ENCODE assay signal across 16 cellular contexts in genomic region chr14:99968156-99968920, GRCh38.
DNase-seq lines count a peak whose midpoint lies in the region; ATAC-seq and TF ChIP-seq lines count a peak whose summit lies in the region.
"Had no signal": no experiment of that assay in that cellular context is flagged by ENCODE, and none has a peak within 500 bp of the region (broad histone marks: within the 10 kb centered on the region; RNA-seq: fewer than 3 reads in every experiment).

No MANE protein-coding gene starts in this region.

- H3K27ac Mint-ChIP-seq in mesothelial cell of epicardium = peak overlapping the region; percentile 4
- H3K27ac Mint-ChIP-seq: IgD-negative memory B cell had no signal

- H3K9me3 ChIP-seq in mammary epithelial cell (replicated peaks; ENCODE audit: insufficient read depth, low read length) = no peaks in the 10 kb centered on the region
- no peaks in the 10 kb centered on the region for H3K9me3 ChIP-seq in tibial nerve
- H3K9me3 ChIP-seq: sigmoid colon, upper lobe of right lung had no signal

- ATAC-seq in HG03280 (IDR thresholded peaks at IDR 0.05; ENCODE audit: unreplicated experiment) = no peak
- ATAC-seq: upper lobe of right lung had no signal

- BruUV-seq in mammary epithelial cell (replicated peaks; lab: Mats Ljungman, UMichigan) = no TSS peak

- intact Hi-C loops in mammary epithelial cell (cut with micrococcal nuclease) = no loop called here

- in situ Hi-C loops in mammary epithelial cell (cut with MboI; ENCODE audit: low sequenced_read_pairs in 2 of 2) = no loop called here

- H2AFZ ChIP-seq in mammary epithelial cell (ENCODE audit: low read depth, low read length) = no peak overlapping the region

- no peak overlapping the region for H3K4me3 Mint-ChIP-seq in mesothelial cell of epicardium

- no peak for TF ChIP-seq POLR2A in tibial nerve (IDR thresholded peaks at IDR 0.05)

- CTCF ChIA-PET in mammary epithelial cell (lab: Charles Lee; ENCODE audit: low non-redundant PET) = no interaction called here

- peaks cover 6% of the 10 kb centered on the region for H3K36me3 Mint-ChIP-seq in mesothelial cell of epicardium
- H3K36me3 Mint-ChIP-seq: IgD-negative memory B cell had no signal

- H3K27me3 Mint-ChIP-seq in mesothelial cell of epicardium (ENCODE audit: low read depth) = no peaks in the 10 kb centered on the region

- no peaks in the 10 kb centered on the region for H4K20me1 ChIP-seq in mammary epithelial cell (ENCODE audit: insufficient read depth, low read length)

- TF ChIP-seq CTCF in AG09309 (IDR thresholded peaks at IDR 0.05; ENCODE audit: control insufficient read depth, insufficient read depth, low read depth, low read length, missing control alignments) (no peak), mammary epithelial cell (conservative IDR thresholded peaks at IDR 0.05 in 1 of 2, IDR thresholded peaks at IDR 0.05 in 1 of 2; ENCODE audit: extremely low read depth in 1 of 2, insufficient read depth in 1 of 2, low read depth in 1 of 2, low read length in 2 of 2) (no peak), mesothelial cell of epicardium (IDR thresholded peaks at IDR 0.05; ENCODE audit: unreplicated experiment) (no peak), tibial nerve (IDR thresholded peaks at IDR 0.05) (no peak), coronary artery (IDR thresholded peaks at IDR 0.05) (no peak)

- dilution Hi-C loops in mammary epithelial cell (cut with HindIII; ENCODE audit: low sequenced_read_pairs) = no loop called here

- H3K4me1 ChIP-seq in mammary epithelial cell (ENCODE audit: insufficient read depth, low read length) (peaks cover 2% of the 10 kb centered on the region), tibial nerve (peaks cover 0 to 30% (median 0%) of the 10 kb centered on the region in 4 donors)
- H3K4me1 ChIP-seq: upper lobe of right lung had no signal

- peaks cover 4% of the 10 kb centered on the region for H3K9me3 Mint-ChIP-seq in mesothelial cell of epicardium

- H3K9ac ChIP-seq in mammary epithelial cell (ENCODE audit: insufficient read depth, low read length) = no peak overlapping the region

- H3K36me3 ChIP-seq in mammary epithelial cell (ENCODE audit: insufficient read depth, low read length) (no peaks in the 10 kb centered on the region), tibial nerve (no peaks in the 10 kb centered on the region)
- H3K36me3 ChIP-seq: sigmoid colon, upper lobe of right lung had no signal

- H3K4me2 ChIP-seq in mammary epithelial cell (ENCODE audit: insufficient read depth, low read depth, low read length) = no peak overlapping the region

- DNase-seq in AG09309 (ENCODE audit: low read depth) (peak; percentile 80), HT1080 (ENCODE audit: low read depth) (peak; percentile 41), mammary epithelial cell (peak; percentile 62), mesothelial cell of epicardium (ENCODE audit: low spot score in 2 of 2, unreplicated experiment in 2 of 2) (no peak), tibial nerve (ENCODE audit: low spot score in 2 of 2) (no peak), coronary artery (ENCODE audit: low spot score) (no peak)
- DNase-seq in stimulated activated CD4-positive, alpha-beta T cell treated with anti-CD3 and anti-CD28 coated beads, Interleukin-4, amount 100 ng/mL, for 24 hours = no peak
- DNase-seq: activated CD4-positive, alpha-beta T cell treated with anti-CD3 and anti-CD28 coated beads, Interleukin-2, amount 50 U/mL, for 48 hours; activated naive CD4-positive, alpha-beta T cell treated with Interleukin-2 at 50 U/mL for 16 hours; CD4-positive, alpha-beta memory T cell; H7; NCI-H2029 treated with DMSO at 0.1 percent for 48 hours; upper lobe of right lung had no signal

- TF ChIP-seq EP300 in tibial nerve (IDR thresholded peaks at IDR 0.05) = peak in 1 of 2 donors; percentile 26

- peaks cover 2% of the 10 kb centered on the region for H3K27me3 ChIP-seq in mammary epithelial cell (ENCODE audit: insufficient read depth, low read length)
- no peaks in the 10 kb centered on the region for H3K27me3 ChIP-seq in tibial nerve
- H3K27me3 ChIP-seq: upper lobe of right lung had no signal

- H3K79me2 ChIP-seq in mammary epithelial cell (ENCODE audit: insufficient read depth, low read length) = peaks cover 14% of the 10 kb centered on the region

- WGBS in mammary epithelial cell (ENCODE audit: low coverage, missing lambda C conversion rate) = 47% methylated on average over 8 of the region's 12 CpGs
- WGBS in tibial nerve, 2 donors = 67 to 68% methylated on average over 12 of the region's 12 CpGs

- peaks cover 23% of the 10 kb centered on the region for H3K4me1 Mint-ChIP-seq in mesothelial cell of epicardium

- H3K27ac ChIP-seq in mammary epithelial cell (ENCODE audit: insufficient read depth, low read depth, low read length) (no peak overlapping the region), tibial nerve (no peak overlapping the region), coronary artery (peak overlapping the region in 1 of 2 donors; percentile 15)
- H3K27ac ChIP-seq: sigmoid colon, upper lobe of right lung had no signal

- H3K4me3 ChIP-seq in AG09309 (ENCODE audit: control insufficient read depth, low read depth, low read length) (no peak overlapping the region; the same call in 1 of the 2 replicates), mammary epithelial cell (replicated peaks in 1 of 3; ENCODE audit: insufficient read depth in 1 of 3, low read depth in 2 of 3, low read length in 3 of 3) (no peak overlapping the region), tibial nerve (no peak overlapping the region), coronary artery (no peak overlapping the region)
- H3K4me3 ChIP-seq: sigmoid colon, upper lobe of right lung had no signal

Comparison
In these comparisons a context has a peak if more than half of its experiments do, and no peak if none do; other contexts are left out.
1. DNase-seq: peak in AG09309 (single experiment), HT1080 (single experiment) and mammary epithelial cell (single experiment); none in mesothelial cell of epicardium (0 of 2), tibial nerve (0 of 2), stimulated activated CD4-positive, alpha-beta T cell treated with anti-CD3 and anti-CD28 coated beads, Interleukin-4, amount 100 ng/mL, for 24 hours (single experiment) and coronary artery (single experiment).